ENCODE assay signal across 2 cellular contexts in genomic region chr7:207418-208127, GRCh38.
TF ChIP-seq lines count a peak whose summit lies in the region.

No MANE protein-coding gene starts in this region.

TF ChIP-seq in SK-N-SH, 30 proteins besides CTCF, POLR2A, EP300 and RAD21 (continued from another document):
- TF ChIP-seq YY1 (IDR thresholded peaks at IDR 0.05; ENCODE audit: low read depth) (no peak), MEF2A (IDR thresholded peaks at IDR 0.05; ENCODE audit: borderline replicate concordance, low read depth) (no peak), PBX3 (IDR thresholded peaks at IDR 0.05) (no peak), IRF3 (IDR thresholded peaks at IDR 0.05; ENCODE audit: low read depth, low read length) (no peak), FOSL2 (IDR thresholded peaks at IDR 0.05; ENCODE audit: borderline replicate concordance, low read depth) (no peak), ZBTB33 (IDR thresholded peaks at IDR 0.05; ENCODE audit: borderline replicate concordance, low read depth) (no peak), MXI1 (IDR thresholded peaks at IDR 0.05; ENCODE audit: low read depth, low read length) (no peak), USF2 (IDR thresholded peaks at IDR 0.05; ENCODE audit: borderline replicate concordance, low read depth, low read length) (no peak), CHD2 (IDR thresholded peaks at IDR 0.05; ENCODE audit: low read length, partially characterized antibody) (no peak)

TF ChIP-seq in SK-N-SH treated with all-trans-retinoic acid at 6 μM for 48 hours, 23 proteins besides CTCF, POLR2A, EP300 and RAD21 (continued from another document):
- TF ChIP-seq CSDC2 (CRISPR knock-in tag; IDR thresholded peaks at IDR 0.05) = no peak
- TF ChIP-seq RARB (CRISPR knock-in tag; IDR thresholded peaks at IDR 0.05) = no peak
- TF ChIP-seq ISL1 (CRISPR knock-in tag; IDR thresholded peaks at IDR 0.05) = no peak
- no peak for TF ChIP-seq ZNF565 (CRISPR knock-in tag; conservative IDR thresholded peaks at IDR 0.05; ENCODE audit: low read depth)
- no peak for TF ChIP-seq PPARA (CRISPR knock-in tag; IDR thresholded peaks at IDR 0.05; ENCODE audit: borderline replicate concordance)
- TF ChIP-seq ZNF70 (CRISPR knock-in tag; IDR thresholded peaks at IDR 0.05) = no peak
- no peak for TF ChIP-seq TOX (CRISPR knock-in tag; IDR thresholded peaks at IDR 0.05; ENCODE audit: borderline replicate concordance)
- TF ChIP-seq TSHZ2 (CRISPR knock-in tag; IDR thresholded peaks at IDR 0.05) = no peak
- TF ChIP-seq ZC3H10 (CRISPR knock-in tag; IDR thresholded peaks at IDR 0.05) = no peak
